11 cellular contexts compared by ENCODE assay signal in the genomic region with DNA sequence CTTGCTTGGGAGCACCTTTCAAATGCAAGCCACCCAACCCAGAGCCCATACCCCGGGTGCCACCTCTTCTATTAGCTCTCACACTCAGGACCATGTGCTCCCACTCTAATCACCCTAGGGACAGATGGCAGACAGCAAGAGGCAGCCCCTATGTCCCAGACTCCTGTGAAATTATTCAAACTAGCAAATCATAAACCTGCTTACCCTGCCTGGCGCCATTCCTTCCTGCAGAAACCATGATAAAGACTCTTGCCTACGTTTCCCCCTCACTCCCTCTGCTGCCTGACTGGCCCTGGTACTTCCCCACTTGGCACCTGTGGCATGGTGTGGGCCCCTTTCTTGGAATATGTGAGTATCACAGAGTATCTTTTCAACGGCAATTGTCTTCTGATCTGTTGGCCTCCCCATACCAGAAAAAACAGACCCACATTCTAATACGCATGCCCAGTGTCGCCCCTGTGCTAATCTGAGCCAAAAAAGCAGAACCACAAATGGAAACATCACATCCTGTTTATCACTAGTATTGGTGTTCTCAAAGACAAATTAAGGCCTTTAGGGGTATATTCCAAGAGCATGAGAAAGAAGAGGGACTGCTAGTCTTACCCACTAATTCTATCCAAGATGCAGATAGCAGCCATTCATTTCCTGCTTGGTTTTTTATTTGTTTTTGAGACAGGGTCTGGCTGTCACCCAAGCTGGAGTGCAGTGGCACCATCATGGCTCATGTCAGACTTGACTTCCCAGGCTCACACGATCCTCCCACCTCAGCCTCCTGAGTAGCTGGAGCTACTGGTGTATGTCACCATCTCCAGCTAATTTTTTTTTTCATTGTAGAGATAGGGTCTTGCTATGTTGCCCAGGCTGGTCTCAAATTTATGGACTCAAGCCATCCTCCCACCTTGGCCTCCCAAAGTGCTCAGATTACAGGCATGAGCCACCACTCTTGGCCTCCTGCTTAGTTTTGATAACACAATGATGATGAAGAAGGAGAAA. TPM values are rescaled to one million over a fixed set of nuclear protein-coding genes. Genes with fewer than 3 reads are reported as not detected.
DNase-seq lines count a peak whose midpoint lies in the region; ATAC-seq and TF ChIP-seq lines count a peak whose summit lies in the region.
"Had no signal": no experiment of that assay in that cellular context is flagged by ENCODE, and none has a peak within 500 bp of the region (broad histone marks: within the 10 kb centered on the region; RNA-seq: fewer than 3 reads in every experiment).

No MANE protein-coding gene starts in this region.

- no peak for TF ChIP-seq POLR2A in gastroesophageal sphincter (IDR thresholded peaks at IDR 0.05)

- WGBS in gastroesophageal sphincter (ENCODE audit: low coverage in 1 of 2), 2 donors: 63 to 83% methylated on average over 4 to 7 of the region's 7 CpGs

- H3K4me3 ChIP-seq in gastroesophageal sphincter: no peak overlapping the region
- H3K4me3 ChIP-seq: testis had no signal

- ATAC-seq in HG02623 (IDR thresholded peaks at IDR 0.05; ENCODE audit: unreplicated experiment) (peak; percentile 36), GM21737 (IDR thresholded peaks at IDR 0.05; ENCODE audit: unreplicated experiment) (no peak), gastroesophageal sphincter (no peak)

- H3K9me3 Mint-ChIP-seq in activated naive CD4-positive, alpha-beta T cell treated with anti-CD3 and anti-CD28 coated beads, Interleukin-2, amount 50 U/mL, for 24 hours: peaks cover 3% of the 10 kb centered on the region

- no peak for TF ChIP-seq EP300 in gastroesophageal sphincter (IDR thresholded peaks at IDR 0.05)

- no peaks in the 10 kb centered on the region for H3K36me3 Mint-ChIP-seq in activated naive CD4-positive, alpha-beta T cell treated with anti-CD3 and anti-CD28 coated beads, Interleukin-2, amount 50 U/mL, for 24 hours

- H3K27ac ChIP-seq in gastroesophageal sphincter: no peak overlapping the region
- H3K27ac ChIP-seq: testis had no signal

- H3K9me3 ChIP-seq in gastroesophageal sphincter: no peaks in the 10 kb centered on the region
- H3K9me3 ChIP-seq: SK-N-SH, testis had no signal

- peaks cover 70% of the 10 kb centered on the region for H3K4me1 Mint-ChIP-seq in activated naive CD4-positive, alpha-beta T cell treated with anti-CD3 and anti-CD28 coated beads, Interleukin-2, amount 50 U/mL, for 24 hours

- no peak for TF ChIP-seq CTCF in gastroesophageal sphincter (IDR thresholded peaks at IDR 0.05)

- DNase-seq in T-helper 9 cell (peak; percentile 47), SIG-M5 treated with dmso at 0.1 percent for 504 hours (lab: John Stamatoyannopoulos, UW; ENCODE audit: unreplicated experiment) (no peak), ecto neural progenitor cell (ENCODE audit: low spot score) (no peak)
- peak in 2 of 3 donors; percentile 53 to 57 for DNase-seq in stimulated activated CD4-positive, alpha-beta T cell treated with anti-CD3 and anti-CD28 coated beads, TNF-alpha, amount 100 ng/mL, for 1 hour (ENCODE audit: low read depth in 3 of 3, low spot score in 1 of 3)
- DNase-seq: NCI-H1694 treated with DMSO at 0.1 percent for 48 hours, SK-N-SH, testis had no signal

- no peaks in the 10 kb centered on the region for H3K27me3 Mint-ChIP-seq in activated naive CD4-positive, alpha-beta T cell treated with anti-CD3 and anti-CD28 coated beads, Interleukin-2, amount 50 U/mL, for 24 hours

- no peaks in the 10 kb centered on the region for H3K27me3 ChIP-seq in gastroesophageal sphincter
- H3K27me3 ChIP-seq: testis had no signal

- H3K4me1 ChIP-seq in gastroesophageal sphincter: peaks cover 0 to 7% (median under 1%) of the 10 kb centered on the region in 3 donors
- H3K4me1 ChIP-seq: testis had no signal

- H3K4me3 Mint-ChIP-seq in activated naive CD4-positive, alpha-beta T cell treated with anti-CD3 and anti-CD28 coated beads, Interleukin-2, amount 50 U/mL, for 24 hours: peak overlapping the region; percentile 38

- H3K27ac Mint-ChIP-seq in activated naive CD4-positive, alpha-beta T cell treated with anti-CD3 and anti-CD28 coated beads, Interleukin-2, amount 50 U/mL, for 24 hours: peak overlapping the region; percentile 81

- no peaks in the 10 kb centered on the region for H3K36me3 ChIP-seq in gastroesophageal sphincter

RNA-seq across cellular contexts. Expression of a gene that starts 44.1 kb away (rescaled TPM):
- total RNA-seq in gastroesophageal sphincter: 10 to 100 TPM; 20.9 to 37.7 (median 33.6) TPM

Comparison
In these comparisons a context has a peak if more than half of its experiments do, and no peak if none do; other contexts are left out.
1. DNase-seq: peak in T-helper 9 cell (single experiment) and stimulated activated CD4-positive, alpha-beta T cell treated with anti-CD3 and anti-CD28 coated beads, TNF-alpha, amount 100 ng/mL, for 1 hour (2 of 3); none in SIG-M5 treated with dmso at 0.1 percent for 504 hours (single experiment) and ecto neural progenitor cell (single experiment).